Comparison of ENCODE assay signal across 19 cellular contexts in genomic region chr15:70421197-70421482, GRCh38.
A peak's percentile ranks its signal among the peaks of the same experiment; 100 is the strongest.
DNase-seq lines count a peak whose midpoint lies in the region; ATAC-seq and TF ChIP-seq lines count a peak whose summit lies in the region.
"Had no signal": no experiment of that assay in that cellular context is flagged by ENCODE, and none has a peak within 500 bp of the region (broad histone marks: within the 10 kb centered on the region; RNA-seq: fewer than 3 reads in every experiment).

No MANE protein-coding gene starts in this region.

- no peak for TF ChIP-seq POLR2A in body of pancreas (IDR thresholded peaks at IDR 0.05)

- in situ Hi-C loops in T47D (cut with HindIII; ENCODE audit: low pct_unique_long_range_greater_than_20kb, low sequenced_read_pairs) (no loop called here), mammary epithelial cell (cut with MboI; ENCODE audit: low sequenced_read_pairs in 2 of 2) (no loop called here)

- H3K79me2 ChIP-seq in mammary epithelial cell (ENCODE audit: insufficient read depth, low read length): no peaks in the 10 kb centered on the region
- H3K79me2 ChIP-seq: parathyroid adenoma had no signal

- H3K27ac ChIP-seq in mammary epithelial cell (ENCODE audit: insufficient read depth, low read depth, low read length): no peak overlapping the region
- no peak overlapping the region for H3K27ac ChIP-seq in body of pancreas
- H3K27ac ChIP-seq: A549, BLaER1, parathyroid adenoma, testis had no signal

- H3K9ac ChIP-seq in mammary epithelial cell (ENCODE audit: insufficient read depth, low read length): no peak overlapping the region
- H3K9ac ChIP-seq: BLaER1, parathyroid adenoma had no signal

- CTCF ChIA-PET in mammary epithelial cell (lab: Charles Lee; ENCODE audit: low non-redundant PET): no interaction called here

- dilution Hi-C loops in mammary epithelial cell (cut with HindIII; ENCODE audit: low sequenced_read_pairs): no loop called here

- H3K27me3 ChIP-seq in mammary epithelial cell (ENCODE audit: insufficient read depth, low read length) (peaks cover 20% of the 10 kb centered on the region), body of pancreas (no peaks in the 10 kb centered on the region)
- H3K27me3 ChIP-seq: BLaER1, testis had no signal

- H4K20me1 ChIP-seq in mammary epithelial cell (ENCODE audit: insufficient read depth, low read length): no peaks in the 10 kb centered on the region
- H4K20me1 ChIP-seq: BLaER1 had no signal

- ATAC-seq in body of pancreas (no peak), Right ventricle myocardium inferior (no peak), GM19397 (IDR thresholded peaks at IDR 0.05; ENCODE audit: unreplicated experiment) (no peak)
- ATAC-seq: A549, T-cell had no signal

- H3K4me3 ChIP-seq in mammary epithelial cell (replicated peaks in 1 of 3; ENCODE audit: insufficient read depth in 1 of 3, low read depth in 2 of 3, low read length in 3 of 3) (no peak overlapping the region), body of pancreas (no peak overlapping the region)
- H3K4me3 ChIP-seq: A549, BLaER1, smooth muscle cell, testis had no signal

- TF ChIP-seq CTCF in mammary epithelial cell (conservative IDR thresholded peaks at IDR 0.05 in 1 of 2, IDR thresholded peaks at IDR 0.05 in 1 of 2; ENCODE audit: extremely low read depth in 1 of 2, insufficient read depth in 1 of 2, low read depth in 1 of 2, low read length in 2 of 2) (no peak), body of pancreas (IDR thresholded peaks at IDR 0.05) (no peak)

- H3K9me3 ChIP-seq in mammary epithelial cell (replicated peaks; ENCODE audit: insufficient read depth, low read length) (no peaks in the 10 kb centered on the region), body of pancreas (no peaks in the 10 kb centered on the region)
- H3K9me3 ChIP-seq: testis had no signal

- H3K4me2 ChIP-seq in mammary epithelial cell (ENCODE audit: insufficient read depth, low read depth, low read length): no peak overlapping the region
- H3K4me2 ChIP-seq: A549, BLaER1, smooth muscle cell had no signal

- WGBS in mammary epithelial cell (ENCODE audit: low coverage, missing lambda C conversion rate): 17% methylated on average over 3 of the region's 3 CpGs
- 8 to 11% methylated on average over 3 of the region's 3 CpGs for WGBS in body of pancreas, 2 donors

- H3K36me3 ChIP-seq in mammary epithelial cell (ENCODE audit: insufficient read depth, low read length) (no peaks in the 10 kb centered on the region), body of pancreas (replicated peaks in 1 of 2; ENCODE audit: insufficient read depth in 1 of 2, low read depth in 2 of 2) (no peaks in the 10 kb centered on the region)
- H3K36me3 ChIP-seq: BLaER1 had no signal

- intact Hi-C loops in mammary epithelial cell (cut with micrococcal nuclease) (no loop called here), body of pancreas (cut with DNase I) (no loop called here), Right ventricle myocardium inferior (cut with DNase I) (no loop called here)

- DNase-seq in T47D (ENCODE audit: low read depth in 1 of 2, low spot score in 1 of 2): peak; percentile 31 to 39
- no peak for DNase-seq in mammary epithelial cell
- peak; percentile 86 for DNase-seq in NCI-H2171 treated with DMSO at 0.1 percent for 48 hours (lab: John Stamatoyannopoulos, UW)
- DNase-seq in body of pancreas: peak in 3 of 4 donors; percentile 39 to 48 (median 43)
- no peak for DNase-seq in stimulated activated CD4-positive, alpha-beta T cell treated with anti-CD3 and anti-CD28 coated beads, Interleukin-4, amount 100 ng/mL, for 24 hours
- DNase-seq in Right ventricle myocardium inferior (ENCODE audit: missing footprints): no peak
- DNase-seq in NOMO-1 (lab: John Stamatoyannopoulos, UW; ENCODE audit: unreplicated experiment in 2 of 2): no peak
- DNase-seq: activated naive CD4-positive, alpha-beta T cell; anterior cingulate cortex; immature natural killer cell; naive B cell; NCI-H1694; T-cell; testis had no signal

- H2AFZ ChIP-seq in mammary epithelial cell (ENCODE audit: low read depth, low read length): no peak overlapping the region
- H2AFZ ChIP-seq: parathyroid adenoma had no signal

- no TSS peak for BruUV-seq in mammary epithelial cell (replicated peaks; lab: Mats Ljungman, UMichigan)

- H3K4me1 ChIP-seq in mammary epithelial cell (ENCODE audit: insufficient read depth, low read length): peaks cover 2% of the 10 kb centered on the region
- H3K4me1 ChIP-seq in body of pancreas: peaks cover 8% of the 10 kb centered on the region

Comparison
In these comparisons a context has a peak if more than half of its experiments do, and no peak if none do; other contexts are left out.
1. DNase-seq: peak in T47D (2 of 2), NCI-H2171 treated with DMSO at 0.1 percent for 48 hours (single experiment) and body of pancreas (3 of 4); none in mammary epithelial cell (single experiment), stimulated activated CD4-positive, alpha-beta T cell treated with anti-CD3 and anti-CD28 coated beads, Interleukin-4, amount 100 ng/mL, for 24 hours (single experiment), Right ventricle myocardium inferior (single experiment) and NOMO-1 (0 of 2).